In genomic region chr5:65481635-65482271, GRCh38 we compare ENCODE assay signal across 8 cellular contexts. TPM values are rescaled to one million over a fixed set of nuclear protein-coding genes. Genes with fewer than 3 reads are reported as not detected.
DNase-seq lines count a peak whose midpoint lies in the region; ATAC-seq and TF ChIP-seq lines count a peak whose summit lies in the region.

Gene ADAMTS6, minus strand, starts transcription at chr5:65481920. Its CDS starts 8,247 bp downstream, at chr5:65473673.

- H3F3A ChIP-seq in DOHH2 (ENCODE audit: control insufficient read depth, insufficient read depth), result no peaks in the 10 kb centered on the region

- no peaks in the 10 kb centered on the region for H3K36me3 Mint-ChIP-seq in activated naive CD4-positive, alpha-beta T cell treated with anti-CD3 and anti-CD28 coated beads for 36 hours (ENCODE audit: low read depth)

- H3K9ac ChIP-seq in subcutaneous abdominal adipose tissue (ENCODE audit: low read length in 5 of 5), result peak within 1 kb of the TSS; percentile 70 to 87 (median 75)

- CTCF ChIA-PET in activated naive CD4-positive, alpha-beta T cell treated with anti-CD3 and anti-CD28 coated beads for 36 hours (lab: Charles Lee), result interaction anchor here (0.7 to 3.5 kb wide), 8 partner anchors 9 to 671 kb away, joined by 3 to 36 read pairs (median 6); no protein-coding TSS in a partner anchor

- H3K9me3 Mint-ChIP-seq in activated naive CD4-positive, alpha-beta T cell treated with anti-CD3 and anti-CD28 coated beads for 36 hours, result no peaks in the 10 kb centered on the region

- peaks cover 6% of the 10 kb centered on the region for H3K4me1 Mint-ChIP-seq in activated naive CD4-positive, alpha-beta T cell treated with anti-CD3 and anti-CD28 coated beads for 36 hours (ENCODE audit: low read depth)

- TF ChIP-seq POLR2A in gastroesophageal sphincter (IDR thresholded peaks at IDR 0.05), result peak in 1 of 2 donors; percentile 24

- no peaks in the 10 kb centered on the region for H3K9me2 ChIP-seq in DOHH2 (replicated peaks; ENCODE audit: control insufficient read depth, low read length)

- H3K27me3 Mint-ChIP-seq in activated naive CD4-positive, alpha-beta T cell treated with anti-CD3 and anti-CD28 coated beads for 36 hours (ENCODE audit: low read depth), result no peaks in the 10 kb centered on the region

- no peak within 1 kb of the TSS for H3K27ac ChIP-seq in DOHH2 (ENCODE audit: low read depth, low read length)
- H3K27ac ChIP-seq in gastroesophageal sphincter, result peak within 1 kb of the TSS; percentile 86 to 100 (median 90)
- H3K27ac ChIP-seq in neutrophil, result peak within 1 kb of the TSS; percentile 35
- H3K27ac ChIP-seq in subcutaneous abdominal adipose tissue (ENCODE audit: low read depth, low read length), result peak within 1 kb of the TSS; percentile 96

- H3K36me3 ChIP-seq in DOHH2 (ENCODE audit: control insufficient read depth, low read length), result no peaks in the 10 kb centered on the region
- H3K36me3 ChIP-seq in gastroesophageal sphincter, result no peaks in the 10 kb centered on the region
- H3K36me3 ChIP-seq in neutrophil, result no peaks in the 10 kb centered on the region
- no peaks in the 10 kb centered on the region for H3K36me3 ChIP-seq in subcutaneous abdominal adipose tissue (ENCODE audit: control insufficient read depth in 5 of 5, insufficient read depth in 5 of 5, low read length in 5 of 5)

- H3K4me1 ChIP-seq in DOHH2 (ENCODE audit: control insufficient read depth, low read length) (peaks cover 30% of the 10 kb centered on the region), gastroesophageal sphincter (peaks cover 0 to 33% (median 6%) of the 10 kb centered on the region in 3 donors), neutrophil (ENCODE audit: control insufficient read depth in 1 of 2, insufficient read depth in 1 of 2, low read depth in 1 of 2, low read length in 1 of 2) (peaks cover 23 to 29% of the 10 kb centered on the region in 2 experiments), subcutaneous abdominal adipose tissue (ENCODE audit: control insufficient read depth in 5 of 5, insufficient read depth in 5 of 5, low read length in 5 of 5) (peaks cover 2 to 34% (median 26%) of the 10 kb centered on the region in 5 donors)

- H3K27ac Mint-ChIP-seq in activated naive CD4-positive, alpha-beta T cell treated with anti-CD3 and anti-CD28 coated beads for 36 hours, result peak within 1 kb of the TSS; percentile 38

- H3K4me3 ChIP-seq in DOHH2 (ENCODE audit: low read length) (peak within 1 kb of the TSS; percentile 71), gastroesophageal sphincter (peak within 1 kb of the TSS; percentile 59 to 95), neutrophil (ENCODE audit: low read depth in 1 of 2, low read length in 1 of 2) (peak within 1 kb of the TSS; percentile 60 to 62), subcutaneous abdominal adipose tissue (ENCODE audit: low read depth in 1 of 5, low read length in 5 of 5) (peak within 1 kb of the TSS; percentile 73 to 94 (median 84))

- peak; percentile 83 for DNase-seq in KBM-7
- DNase-seq in SK-MEL-5 (ENCODE audit: low read depth, low spot score), result peak; percentile 89
- DNase-seq in activated naive CD4-positive, alpha-beta T cell treated with anti-CD3 and anti-CD28 coated beads for 36 hours, result peak; percentile 85

- H4K20me1 ChIP-seq in DOHH2 (ENCODE audit: control insufficient read depth, insufficient read depth, low read depth, low read length), result no peaks in the 10 kb centered on the region

- H3K27me3 ChIP-seq in DOHH2 (ENCODE audit: control insufficient read depth, low read length) (peaks cover 48% of the 10 kb centered on the region), gastroesophageal sphincter (no peaks in the 10 kb centered on the region), neutrophil (peaks cover 51% of the 10 kb centered on the region), subcutaneous abdominal adipose tissue (ENCODE audit: control insufficient read depth in 5 of 5, insufficient read depth in 4 of 5, low read length in 5 of 5) (no peaks in the 10 kb centered on the region)

- no peak within 1 kb of the TSS for H3K4me3 Mint-ChIP-seq in activated naive CD4-positive, alpha-beta T cell treated with anti-CD3 and anti-CD28 coated beads for 36 hours

- 0% methylated on average over 4 of the region's 12 CpGs for WGBS in gastroesophageal sphincter (ENCODE audit: low coverage in 1 of 2), 2 donors

- no peaks in the 10 kb centered on the region for H3K9me3 ChIP-seq in DOHH2 (ENCODE audit: control insufficient read depth, insufficient read depth, low read length)
- H3K9me3 ChIP-seq in gastroesophageal sphincter, result no peaks in the 10 kb centered on the region
- no peaks in the 10 kb centered on the region for H3K9me3 ChIP-seq in neutrophil
- no peaks in the 10 kb centered on the region for H3K9me3 ChIP-seq in subcutaneous abdominal adipose tissue (ENCODE audit: control insufficient read depth in 5 of 5, low read length in 5 of 5)

- intact Hi-C loops in activated naive CD4-positive, alpha-beta T cell treated with anti-CD3 and anti-CD28 coated beads for 36 hours (cut with micrococcal nuclease), result loop anchor here (1.0 to 5.0 kb wide), 9 partner anchors 82 to 1253 kb away; partner anchors contain the start of genes CENPK, CWC27, PPWD1 and SHLD3

- H3K79me2 ChIP-seq in DOHH2 (ENCODE audit: control insufficient read depth, low read length), result no peaks in the 10 kb centered on the region

- no peak for TF ChIP-seq EP300 in gastroesophageal sphincter (IDR thresholded peaks at IDR 0.05)

- TF ChIP-seq CTCF in DOHH2 (IDR thresholded peaks at IDR 0.05; ENCODE audit: low read depth, low read length, poor library complexity, severe bottlenecking) (no peak), gastroesophageal sphincter (IDR thresholded peaks at IDR 0.05) (no peak), neutrophil (IDR thresholded peaks at IDR 0.05) (no peak)

- peak within 1 kb of the TSS; percentile 86 for H3K4me2 ChIP-seq in DOHH2 (ENCODE audit: low read length)

- in situ Hi-C loops in KBM-7 (cut with MboI; ENCODE audit: low pct_unique_long_range_greater_than_20kb, low sequenced_read_pairs), result loop anchor here (25.0 kb wide), 2 partner anchors 394 to 669 kb away; no protein-coding TSS in a partner anchor
- in situ Hi-C loops in SK-MEL-5 (cut with HindIII; ENCODE audit: low pct_unique_long_range_greater_than_20kb, low sequenced_read_pairs), result loop anchor here (25.0 kb wide), 2 partner anchors 369 to 669 kb away; no protein-coding TSS in a partner anchor

- ATAC-seq in GM21529 (IDR thresholded peaks at IDR 0.05; ENCODE audit: unreplicated experiment), result peak; percentile 77
- ATAC-seq in gastroesophageal sphincter, result peak; percentile 93

RNA-seq across cellular contexts. Expression of gene ADAMTS6, which starts in this region (rescaled TPM):
- total RNA-seq in SK-MEL-5 (2014; rRNA removed; shearing (Covaris generic)), result 4.3 and 4.5 TPM in 2 replicates
- 0.68 and 0.81 TPM in 2 replicates for polyA plus RNA-seq in SK-MEL-5 (2015; cell fraction: cytosol; rRNA removed)
- 21.2 and 27.1 TPM in 2 replicates for polyA plus RNA-seq in SK-MEL-5 (2015; cell fraction: nucleus; rRNA removed)
- under 1 TPM; 0.86 to 0.93 TPM for total RNA-seq in activated naive CD4-positive, alpha-beta T cell treated with anti-CD3 and anti-CD28 coated beads for 36 hours
- 10 to 100 TPM in 2 of 4 donors, 1 to 10 TPM in 2; 2.6 to 25.2 (median 12.3) TPM for total RNA-seq in gastroesophageal sphincter

Comparison
In these comparisons a context has a peak if more than half of its experiments do, and no peak if none do; other contexts are left out.
1. Peak in DNase-seq in activated naive CD4-positive, alpha-beta T cell treated with anti-CD3 and anti-CD28 coated beads for 36 hours; RNA of the gene not detected or under 1 TPM.